Comparison of ENCODE assay signal across 18 cellular contexts in the genomic region with DNA sequence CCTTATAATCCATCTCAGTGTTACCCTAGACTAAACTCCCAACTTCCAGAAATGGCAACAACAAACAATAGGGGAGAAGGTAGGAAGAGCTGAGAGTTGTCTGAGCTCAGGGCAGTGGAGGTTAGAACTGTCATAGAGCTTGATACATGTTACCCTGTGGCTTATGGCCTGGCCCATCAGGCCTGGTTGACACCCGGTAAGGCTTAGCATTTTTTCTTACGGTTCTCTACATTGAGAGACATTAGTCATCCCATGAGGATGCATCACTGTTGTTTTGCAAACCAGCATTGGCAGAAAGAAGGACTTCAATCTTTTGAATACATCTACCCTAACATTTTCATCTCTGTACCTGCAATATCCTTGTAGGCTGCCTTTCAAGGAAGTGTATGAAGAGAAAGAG.
DNase-seq lines count a peak whose midpoint lies in the region; ATAC-seq and TF ChIP-seq lines count a peak whose summit lies in the region.
"Had no signal": no experiment of that assay in that cellular context is flagged by ENCODE, and none has a peak within 500 bp of the region (broad histone marks: within the 10 kb centered on the region; RNA-seq: fewer than 3 reads in every experiment).

No MANE protein-coding gene starts in this region.

- no peak overlapping the region for H2AK9ac ChIP-seq in IMR-90 (replicated peaks; ENCODE audit: low read depth, low read length, poor library complexity)

- H4K91ac ChIP-seq in IMR-90 (ENCODE audit: insufficient read depth, low read depth, low read length) (no peak overlapping the region), trophoblast cell (ENCODE audit: low read depth, low read length) (no peak overlapping the region)

- no CpG with 5 or more reads among the region's 2 CpGs for WGBS in IMR-90 (ENCODE audit: extremely low coverage in 2 of 2, insufficient read length in 1 of 2), 2 experiments
- no CpG with 5 or more reads among the region's 2 CpGs for WGBS in trophoblast cell (ENCODE audit: extremely low coverage, insufficient coverage, insufficient read length)

- H2BK20ac ChIP-seq in IMR-90 (ENCODE audit: low read depth, low read length): no peak overlapping the region

- H4K12ac ChIP-seq in trophoblast cell (ENCODE audit: low read depth, low read length): no peak overlapping the region

- no peaks in the 10 kb centered on the region for H3K9me3 ChIP-seq in IMR-90 (ENCODE audit: control insufficient read depth, insufficient read depth, low read length)
- H3K9me3 ChIP-seq in trophoblast cell (ENCODE audit: insufficient read depth, low read depth, low read length): peaks cover 1% of the 10 kb centered on the region
- H3K9me3 ChIP-seq: SJSA1 had no signal

- H3K79me1 ChIP-seq in IMR-90 (ENCODE audit: low read depth in 1 of 2, low read length in 2 of 2): no peaks in the 10 kb centered on the region; a peak in 1 of 4 replicates
- no peaks in the 10 kb centered on the region for H3K79me1 ChIP-seq in trophoblast cell (ENCODE audit: low read length)

- no peak overlapping the region for H3K23ac ChIP-seq in IMR-90 (ENCODE audit: low read depth, low read length)
- no peak overlapping the region for H3K23ac ChIP-seq in trophoblast cell (ENCODE audit: low read length)

- no peak for TF ChIP-seq POLR2A in IMR-90 (IDR thresholded peaks at IDR 0.05; ENCODE audit: low read depth, low read length)

- no peaks in the 10 kb centered on the region for H4K20me1 ChIP-seq in IMR-90 (ENCODE audit: insufficient read depth, low read length)

- POLR2A ChIA-PET in IMR-90 (lab: Charles Lee; ENCODE audit: unreplicated experiment): no interaction called here

- H3K36me3 ChIP-seq in IMR-90 (ENCODE audit: control insufficient read depth, insufficient read depth, low read length) (peaks cover 7% of the 10 kb centered on the region), trophoblast cell (ENCODE audit: control insufficient read depth in 1 of 2, insufficient read depth in 2 of 2, low read length in 2 of 2) (peaks cover 2 to 8% of the 10 kb centered on the region in 2 experiments)

- H3K4me2 ChIP-seq in IMR-90 (ENCODE audit: low read depth, low read length): no peak overlapping the region
- H3K4me2 ChIP-seq in trophoblast cell (ENCODE audit: low read length): no peak overlapping the region
- H3K4me2 ChIP-seq: PC-9 had no signal

- CTCF ChIA-PET in IMR-90 (lab: Yijun Ruan, JAX): interaction anchor here (0.6 to 0.7 kb wide), 2 partner anchors 36 to 228 kb away, joined by 3 to 4 read pairs; no protein-coding TSS in a partner anchor

- H2BK120ac ChIP-seq in IMR-90 (ENCODE audit: low read depth, low read length): no peak overlapping the region
- H2BK120ac ChIP-seq in trophoblast cell (ENCODE audit: insufficient read depth, low read length, poor library complexity): no peak overlapping the region

- no peak overlapping the region for H3K27ac ChIP-seq in IMR-90 (ENCODE audit: insufficient read depth, low read length)
- no peak overlapping the region for H3K27ac ChIP-seq in trophoblast cell (ENCODE audit: low read depth, low read length)
- H3K27ac ChIP-seq: PC-9, SJSA1 had no signal

- intact Hi-C loops in IMR-90 (cut with micrococcal nuclease): no loop called here

- no peak overlapping the region for H2AK5ac ChIP-seq in IMR-90 (ENCODE audit: low read depth, low read length)
- H2AK5ac ChIP-seq in trophoblast cell (ENCODE audit: low read length): no peak overlapping the region

- H3K27me3 ChIP-seq in IMR-90 (ENCODE audit: control insufficient read depth, insufficient read depth, low read length) (no peaks in the 10 kb centered on the region), trophoblast cell (ENCODE audit: insufficient read depth, low read length) (no peaks in the 10 kb centered on the region)
- H3K27me3 ChIP-seq: SJSA1 had no signal

- no peak for TF ChIP-seq CTCF in IMR-90 (conservative IDR thresholded peaks at IDR 0.05; ENCODE audit: low read depth, low read length)
- no peak for TF ChIP-seq CTCF in fibroblast of mammary gland (conservative IDR thresholded peaks at IDR 0.05; ENCODE audit: control insufficient read depth, insufficient read depth, low read depth, low read length)

- in situ Hi-C loops in IMR-90 (cut with MboI; ENCODE audit: low sequenced_read_pairs): loop anchor here (10.0 kb wide), 1 partner anchor 63 kb away; no protein-coding TSS in a partner anchor

- DNase-seq in IMR-90 (peak; percentile 15), amniotic epithelial cell (ENCODE audit: low read depth) (peak; percentile 41), fibroblast of mammary gland (ENCODE audit: low read depth) (peak; percentile 31), trophoblast cell (peak; percentile 7 to 51), hepatic stellate cell (ENCODE audit: low spot score) (no peak), SIG-M5 treated with dmso at 0.1 percent for 504 hours (lab: John Stamatoyannopoulos, UW; ENCODE audit: unreplicated experiment) (no peak), HuH-7.5 (ENCODE audit: low spot score) (no peak)
- DNase-seq: ACHN, C1 segment of cervical spinal cord, DMS79, NCI-H1417 treated with DMSO at 0.1 percent for 48 hours, NCI-H2029, NCI-H526, PC-9 had no signal

- H2BK12ac ChIP-seq in trophoblast cell (ENCODE audit: low read length): no peak overlapping the region

- H3K4ac ChIP-seq in IMR-90 (ENCODE audit: low read depth, low read length) (no peak overlapping the region), trophoblast cell (ENCODE audit: low read depth, low read length) (no peak overlapping the region)

- H3K18ac ChIP-seq in IMR-90 (ENCODE audit: low read depth, low read length): no peak overlapping the region
- H3K18ac ChIP-seq in trophoblast cell (ENCODE audit: low read length): no peak overlapping the region

- H3K4me1 ChIP-seq in IMR-90 (ENCODE audit: control insufficient read depth, insufficient read depth, low read length) (no peaks in the 10 kb centered on the region), trophoblast cell (ENCODE audit: control insufficient read depth in 1 of 2, insufficient read depth in 2 of 2, low read length in 2 of 2) (no peaks in the 10 kb centered on the region)
- H3K4me1 ChIP-seq: SJSA1 had no signal

- no peak overlapping the region for H3K56ac ChIP-seq in IMR-90 (ENCODE audit: extremely low read depth, insufficient read depth, low read length)

- no TSS peak for BruUV-seq in IMR-90 (replicated peaks; lab: Mats Ljungman, UMichigan)

- H2AFZ ChIP-seq in IMR-90 (replicated peaks; ENCODE audit: low read length, poor library complexity): no peak overlapping the region
- H2AFZ ChIP-seq in trophoblast cell (ENCODE audit: insufficient read depth, low read length, poor library complexity): no peak overlapping the region
- H2AFZ ChIP-seq: PC-9 had no signal

- H2BK5ac ChIP-seq in IMR-90 (ENCODE audit: low read depth, low read length, poor library complexity, severe bottlenecking) (no peak overlapping the region), trophoblast cell (ENCODE audit: low read depth, low read length, poor library complexity) (no peak overlapping the region)

- H3K79me2 ChIP-seq in trophoblast cell (ENCODE audit: control insufficient read depth, insufficient read depth, low read length, poor library complexity): no peaks in the 10 kb centered on the region

- H3K9me1 ChIP-seq in IMR-90 (ENCODE audit: insufficient read depth, low read length): no peaks in the 10 kb centered on the region

- H4K5ac ChIP-seq in IMR-90 (ENCODE audit: low read depth, low read length): no peak overlapping the region

- dilution Hi-C loops in IMR-90 (cut with HindIII; ENCODE audit: low sequenced_read_pairs, unreplicated experiment): no loop called here

- no peak overlapping the region for H3K14ac ChIP-seq in IMR-90 (replicated peaks; ENCODE audit: low read depth, low read length)
- H3K14ac ChIP-seq in trophoblast cell (ENCODE audit: low read length): no peak overlapping the region

- no peak overlapping the region for H3K9ac ChIP-seq in IMR-90 (ENCODE audit: low read depth, low read length)
- H3K9ac ChIP-seq in trophoblast cell (ENCODE audit: low read length): no peak overlapping the region

- no peak overlapping the region for H2BK15ac ChIP-seq in IMR-90 (ENCODE audit: low read depth, low read length)

- no peak for TF ChIP-seq RAD21 in IMR-90 (IDR thresholded peaks at IDR 0.05; ENCODE audit: low read length)

- H4K8ac ChIP-seq in IMR-90 (ENCODE audit: low read depth in 2 of 2, low read length in 2 of 2): no peak overlapping the region
- no peak overlapping the region for H4K8ac ChIP-seq in trophoblast cell (ENCODE audit: low read depth, low read length)

- ATAC-seq in IMR-90 (ENCODE audit: low read depth): no peak
- ATAC-seq in GM21367 (IDR thresholded peaks at IDR 0.05; ENCODE audit: unreplicated experiment): no peak
- ATAC-seq: HCT116, K562 had no signal

- H3K4me3 ChIP-seq in IMR-90 (ENCODE audit: insufficient read depth, low read depth, low read length) (no peak overlapping the region), fibroblast of mammary gland (ENCODE audit: control insufficient read depth, low read depth, low read length) (no peak overlapping the region), trophoblast cell (ENCODE audit: low read depth, low read length) (no peak overlapping the region)
- H3K4me3 ChIP-seq: K562, PC-9, SJSA1 had no signal

TF ChIP-seq in IMR-90, 13 proteins besides CTCF, POLR2A, EP300 and RAD21 (continues in another document):
- TF ChIP-seq MAFK (IDR thresholded peaks at IDR 0.05; ENCODE audit: low read depth, low read length) (no peak), RFX5 (IDR thresholded peaks at IDR 0.05; ENCODE audit: low read depth, low read length) (no peak), FOS (IDR thresholded peaks at IDR 0.05; ENCODE audit: low read depth, low read length) (no peak), CEBPB (IDR thresholded peaks at IDR 0.05; ENCODE audit: low read depth, low read length) (no peak), SMC3 (IDR thresholded peaks at IDR 0.05; ENCODE audit: low read depth, low read length) (no peak)
- TF ChIP-seq, protein P1, sequence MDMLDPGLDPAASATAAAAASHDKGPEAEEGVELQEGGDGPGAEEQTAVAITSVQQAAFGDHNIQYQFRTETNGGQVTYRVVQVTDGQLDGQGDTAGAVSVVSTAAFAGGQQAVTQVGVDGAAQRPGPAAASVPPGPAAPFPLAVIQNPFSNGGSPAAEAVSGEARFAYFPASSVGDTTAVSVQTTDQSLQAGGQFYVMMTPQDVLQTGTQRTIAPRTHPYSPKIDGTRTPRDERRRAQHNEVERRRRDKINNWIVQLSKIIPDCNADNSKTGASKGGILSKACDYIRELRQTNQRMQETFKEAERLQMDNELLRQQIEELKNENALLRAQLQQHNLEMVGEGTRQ (IDR thresholded peaks at IDR 0.05; ENCODE audit: low read depth, low read length): no peak
- TF ChIP-seq, protein P2, sequence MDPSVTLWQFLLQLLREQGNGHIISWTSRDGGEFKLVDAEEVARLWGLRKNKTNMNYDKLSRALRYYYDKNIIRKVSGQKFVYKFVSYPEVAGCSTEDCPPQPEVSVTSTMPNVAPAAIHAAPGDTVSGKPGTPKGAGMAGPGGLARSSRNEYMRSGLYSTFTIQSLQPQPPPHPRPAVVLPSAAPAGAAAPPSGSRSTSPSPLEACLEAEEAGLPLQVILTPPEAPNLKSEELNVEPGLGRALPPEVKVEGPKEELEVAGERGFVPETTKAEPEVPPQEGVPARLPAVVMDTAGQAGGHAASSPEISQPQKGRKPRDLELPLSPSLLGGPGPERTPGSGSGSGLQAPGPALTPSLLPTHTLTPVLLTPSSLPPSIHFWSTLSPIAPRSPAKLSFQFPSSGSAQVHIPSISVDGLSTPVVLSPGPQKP (IDR thresholded peaks at IDR 0.05; ENCODE audit: borderline replicate concordance, low read depth, low read length): no peak

Comparison
In these comparisons a context has a peak if more than half of its experiments do, and no peak if none do; other contexts are left out.
1. DNase-seq: peak in IMR-90 (single experiment), amniotic epithelial cell (single experiment), fibroblast of mammary gland (single experiment) and trophoblast cell (2 of 2); none in hepatic stellate cell (single experiment), SIG-M5 treated with dmso at 0.1 percent for 504 hours (single experiment) and HuH-7.5 (single experiment).